In genomic region chr9:127981559-127982121, GRCh38 we compare ENCODE assay signal across 8 cellular contexts. TPM values are rescaled to one million over a fixed set of nuclear protein-coding genes. Genes with fewer than 3 reads are reported as not detected.
A peak's percentile ranks its signal among the peaks of the same experiment; 100 is the strongest.
DNase-seq lines count a peak whose midpoint lies in the region; ATAC-seq, FAIRE-seq and TF ChIP-seq lines count a peak whose summit lies in the region.

No MANE protein-coding gene starts in this region.

- H3K36me3 Mint-ChIP-seq in CD8-positive, alpha-beta memory T cell = peaks cover 0 to 33% (median 0%) of the 10 kb centered on the region in 3 donors

- peak overlapping the region; percentile 87 to 96 (median 91) for H3K4me3 Mint-ChIP-seq in CD8-positive, alpha-beta memory T cell

- no peaks in the 10 kb centered on the region for H3K27me3 Mint-ChIP-seq in CD8-positive, alpha-beta memory T cell

- peak overlapping the region; percentile 83 for H2AFZ ChIP-seq in parathyroid adenoma

- no peak for TF ChIP-seq POLR2A in H54 (IDR thresholded peaks at IDR 0.05; ENCODE audit: low read depth, low read length)

- ATAC-seq in GM19455 (IDR thresholded peaks at IDR 0.05; ENCODE audit: unreplicated experiment) = no peak
- no peak for ATAC-seq in esophagus mucosa

- CTCF ChIA-PET in CD8-positive, alpha-beta memory T cell (lab: Charles Lee) = interaction anchor here (1.0 to 13.0 kb wide), 12 partner anchors 9 to 136 kb away, joined by 3 to 186 read pairs (median 6); partner anchors contain the start of genes NAIF1 and SLC25A25
- CTCF ChIA-PET in RWPE1 (lab: Yijun Ruan, JAX) = interaction anchor here (1.0 to 1.3 kb wide), 2 partner anchors 12 to 53 kb away, joined by 4 to 8 read pairs; no protein-coding TSS in a partner anchor

- peak overlapping the region; percentile 44 for H3K4me3 ChIP-seq in CD8-positive, alpha-beta memory T cell (ENCODE audit: low read length)
- H3K4me3 ChIP-seq in epithelial cell of esophagus (ENCODE audit: low read length) (peak overlapping the region; percentile 53), parathyroid adenoma (ENCODE audit: low read depth, low read length) (peak overlapping the region; percentile 80)

- peak overlapping the region; percentile 99 for H3K4me2 ChIP-seq in parathyroid adenoma (ENCODE audit: low read length)

- FAIRE-seq in H54 (lab: Jason Lieb, UNC) = no peak

- H3K9ac ChIP-seq in parathyroid adenoma = peak overlapping the region; percentile 35

- peaks cover 12% of the 10 kb centered on the region for H3K36me3 ChIP-seq in CD8-positive, alpha-beta memory T cell (ENCODE audit: insufficient read depth, low read length)
- H3K36me3 ChIP-seq in parathyroid adenoma (ENCODE audit: control insufficient read depth, insufficient read depth, low read length) = no peaks in the 10 kb centered on the region

- peak overlapping the region; percentile 68 for H3K27ac ChIP-seq in CD8-positive, alpha-beta memory T cell (ENCODE audit: low read depth, low read length)
- H3K27ac ChIP-seq in RWPE1 (peak overlapping the region; percentile 100), parathyroid adenoma (peak overlapping the region; percentile 89)

- peaks cover 30 to 46% (median 34%) of the 10 kb centered on the region in 3 donors for H3K4me1 Mint-ChIP-seq in CD8-positive, alpha-beta memory T cell

- POLR2A ChIA-PET in CD8-positive, alpha-beta memory T cell (lab: Charles Lee) = interaction anchor here (0.5 to 3.6 kb wide), 11 partner anchors 10 to 100 kb away, joined by 3 to 29 read pairs (median 5); no protein-coding TSS in a partner anchor
- POLR2A ChIA-PET in RWPE1 (lab: Yijun Ruan, JAX; ENCODE audit: low non-redundant PET) = interaction anchor here (0.6 to 2.6 kb wide), 3 partner anchors 11 to 38 kb away, joined by 3 to 9 read pairs (median 6); no protein-coding TSS in a partner anchor

- H3K27me3 ChIP-seq in CD8-positive, alpha-beta memory T cell (ENCODE audit: insufficient read depth, low read length, poor library complexity, severe bottlenecking) = no peaks in the 10 kb centered on the region
- no peaks in the 10 kb centered on the region for H3K27me3 ChIP-seq in parathyroid adenoma (ENCODE audit: control insufficient read depth, insufficient read depth, low read length)

- H3K27ac Mint-ChIP-seq in CD8-positive, alpha-beta memory T cell = peak overlapping the region; percentile 90 to 99 (median 94)

- DNase-seq in CD8-positive, alpha-beta memory T cell = peak in 1 of 5 donors; percentile 53
- no peak for DNase-seq in RWPE1 (ENCODE audit: low spot score)
- no peak for DNase-seq in epithelial cell of esophagus (ENCODE audit: low read depth)
- no peak for DNase-seq in central memory CD4-positive, alpha-beta T cell
- DNase-seq in H54 (ENCODE audit: insufficient read length, low spot score) = no peak

- no peaks in the 10 kb centered on the region for H3K9me3 Mint-ChIP-seq in CD8-positive, alpha-beta memory T cell

- peaks cover 6% of the 10 kb centered on the region for H3K79me2 ChIP-seq in parathyroid adenoma

- no peak for TF ChIP-seq CTCF in RWPE1 (conservative IDR thresholded peaks at IDR 0.05; ENCODE audit: low read depth)
- no peak for TF ChIP-seq CTCF in epithelial cell of esophagus (IDR thresholded peaks at IDR 0.05; ENCODE audit: insufficient read depth, low read depth, low read length, missing control alignments)
- TF ChIP-seq CTCF in parathyroid adenoma (IDR thresholded peaks at IDR 0.05) = no peak

- peaks cover 41% of the 10 kb centered on the region for H3K4me1 ChIP-seq in CD8-positive, alpha-beta memory T cell (ENCODE audit: insufficient read depth, low read length)
- peaks cover 8% of the 10 kb centered on the region for H3K4me1 ChIP-seq in parathyroid adenoma

- H3K9me3 ChIP-seq in CD8-positive, alpha-beta memory T cell (ENCODE audit: low read length) = no peaks in the 10 kb centered on the region
- H3K9me3 ChIP-seq in parathyroid adenoma (ENCODE audit: control insufficient read depth, low read length) = no peaks in the 10 kb centered on the region

RNA-seq across cellular contexts. Expression of gene EEIG1, which starts 0.9 kb away (rescaled TPM):
- 10 to 100 TPM; 82.2 to 93.3 TPM for total RNA-seq in CD8-positive, alpha-beta memory T cell
- polyA plus RNA-seq in CD8-positive, alpha-beta memory T cell = 167 TPM
- total RNA-seq in esophagus mucosa = 108 TPM

RNA-seq across cellular contexts. Expression of gene DPM2, which starts 44.0 kb away (rescaled TPM):
- total RNA-seq in CD8-positive, alpha-beta memory T cell = 10 to 100 TPM; 73.8 to 75.5 TPM
- polyA plus RNA-seq in CD8-positive, alpha-beta memory T cell = 52.2 TPM
- 25.7 TPM for total RNA-seq in esophagus mucosa

RNA-seq across cellular contexts. Expression of gene PIP5KL1, which starts 51.1 kb away (rescaled TPM):
- total RNA-seq in CD8-positive, alpha-beta memory T cell = 1 to 10 TPM; 1.4 to 2.5 TPM
- polyA plus RNA-seq in CD8-positive, alpha-beta memory T cell = 0.89 TPM
- total RNA-seq in esophagus mucosa = 4.3 TPM
